Comparison of ENCODE assay signal across 8 cellular contexts in genomic region chr14:101628471-101628966, GRCh38.
A peak's percentile ranks its signal among the peaks of the same experiment; 100 is the strongest.
DNase-seq lines count a peak whose midpoint lies in the region; ATAC-seq and TF ChIP-seq lines count a peak whose summit lies in the region.

No MANE protein-coding gene starts in this region.

- H2AFZ ChIP-seq in GM23338, result peak overlapping the region; percentile 89

- H3F3A ChIP-seq in GM23338 (replicated peaks; ENCODE audit: low read depth), result no peaks in the 10 kb centered on the region

- no peak overlapping the region for H3K27ac ChIP-seq in GM23338 (ENCODE audit: low read depth)
- no peak overlapping the region for H3K27ac ChIP-seq in ascending aorta
- peak overlapping the region in 1 of 4 donors; percentile 6 for H3K27ac ChIP-seq in sigmoid colon

- no peak for TF ChIP-seq POLR2A in sigmoid colon (IDR thresholded peaks at IDR 0.05)

- H3K4me3 ChIP-seq in GM23338 (0 out of 2 replicates have a peak overlapping the region, but pooled peaks have one; percentile 39), ascending aorta (peak overlapping the region; percentile 25 to 44), sigmoid colon (peak overlapping the region in 3 of 4 donors; percentile 17 to 34 (median 33))

- H4K20me1 ChIP-seq in GM23338 (replicated peaks; ENCODE audit: insufficient read depth), result no peaks in the 10 kb centered on the region

- no peak overlapping the region for H3K27ac Mint-ChIP-seq in GM23338
- no peak overlapping the region for H3K27ac Mint-ChIP-seq in T-helper 2 cell treated with Interferon-gamma antibody and Interleukin-4, amounts not matched to agents 5 μg/mL and 100 μg/mL, for 36 hours

- H3K27me3 Mint-ChIP-seq in GM23338 (ENCODE audit: insufficient read depth, low read depth, poor library complexity), result peaks cover 21% of the 10 kb centered on the region
- peaks cover 6% of the 10 kb centered on the region for H3K27me3 Mint-ChIP-seq in T-helper 2 cell treated with Interferon-gamma antibody and Interleukin-4, amounts not matched to agents 5 μg/mL and 100 μg/mL, for 36 hours (ENCODE audit: low read depth)

- H3K4me2 ChIP-seq in GM23338, result peak overlapping the region; percentile 75

- H3K79me2 ChIP-seq in GM23338 (replicated peaks; ENCODE audit: insufficient read depth), result no peaks in the 10 kb centered on the region

- no peaks in the 10 kb centered on the region for H3K36me3 ChIP-seq in GM23338 (ENCODE audit: insufficient read depth)
- H3K36me3 ChIP-seq in ascending aorta, result no peaks in the 10 kb centered on the region
- H3K36me3 ChIP-seq in sigmoid colon, result no peaks in the 10 kb centered on the region

- intact Hi-C loops in ascending aorta (cut with DNase I), result loop anchor here (2.0 to 5.0 kb wide), 3 partner anchors 556 to 1246 kb away; no protein-coding TSS in a partner anchor
- intact Hi-C loops in sigmoid colon (cut with DNase I), result loop anchor here (1.0 to 10.0 kb wide), 4 partner anchors 444 to 1243 kb away; no protein-coding TSS in a partner anchor

- H3K36me3 Mint-ChIP-seq in GM23338 (ENCODE audit: low read depth), result no peaks in the 10 kb centered on the region
- H3K36me3 Mint-ChIP-seq in T-helper 2 cell treated with Interferon-gamma antibody and Interleukin-4, amounts not matched to agents 5 μg/mL and 100 μg/mL, for 36 hours (ENCODE audit: low read depth), result no peaks in the 10 kb centered on the region

- H3K9me2 ChIP-seq in GM23338 (ENCODE audit: insufficient read depth), result no peaks in the 10 kb centered on the region

- H3K4me1 ChIP-seq in GM23338 (ENCODE audit: insufficient read depth) (peaks cover 2% of the 10 kb centered on the region; the same call in 1 of the 2 replicates), ascending aorta (peaks cover 0 to 4% of the 10 kb centered on the region in 2 donors), sigmoid colon (peaks cover 0 to 14% (median 11%) of the 10 kb centered on the region in 4 donors)

- no peaks in the 10 kb centered on the region; the same call in 2 of the 3 replicates for H3K9me3 Mint-ChIP-seq in GM23338
- no peaks in the 10 kb centered on the region for H3K9me3 Mint-ChIP-seq in T-helper 2 cell treated with Interferon-gamma antibody and Interleukin-4, amounts not matched to agents 5 μg/mL and 100 μg/mL, for 36 hours

- peak; percentile 96 for DNase-seq in D341Med (ENCODE audit: low spot score)
- peak; percentile 79 for DNase-seq in GM23338 (ENCODE audit: low spot score)
- peak; percentile 54 for DNase-seq in MV-4-11 (lab: John Stamatoyannopoulos, UW)
- DNase-seq in T-helper 2 cell treated with Interferon-gamma antibody and Interleukin-4, amounts not matched to agents 5 μg/mL and 100 μg/mL, for 36 hours (ENCODE audit: low spot score), result peak; percentile 62
- peak in 1 of 2 donors; percentile 82 for DNase-seq in ascending aorta (ENCODE audit: low spot score in 2 of 2)
- peak; percentile 36 to 55 for DNase-seq in hippocampal formation (lab: John Stamatoyannopoulos, UW)
- peak; percentile 85 for DNase-seq in sigmoid colon
- no peak for DNase-seq in cortex of kidney (lab: John Stamatoyannopoulos, UW)

- peaks cover 11% of the 10 kb centered on the region for H3K4me1 Mint-ChIP-seq in GM23338
- no peaks in the 10 kb centered on the region for H3K4me1 Mint-ChIP-seq in T-helper 2 cell treated with Interferon-gamma antibody and Interleukin-4, amounts not matched to agents 5 μg/mL and 100 μg/mL, for 36 hours (ENCODE audit: low read depth)

- H3K4me3 Mint-ChIP-seq in GM23338, result peak overlapping the region; percentile 46; the same call in 1 of the 3 replicates
- no peak overlapping the region for H3K4me3 Mint-ChIP-seq in T-helper 2 cell treated with Interferon-gamma antibody and Interleukin-4, amounts not matched to agents 5 μg/mL and 100 μg/mL, for 36 hours

- peak; percentile 79 to 88 for TF ChIP-seq CTCF in GM23338 (conservative IDR thresholded peaks at IDR 0.05; ENCODE audit: low read depth in 2 of 2)
- TF ChIP-seq CTCF in ascending aorta (IDR thresholded peaks at IDR 0.05), result peak; percentile 94 to 99 (median 98)
- peak; percentile 89 to 99 (median 96) for TF ChIP-seq CTCF in sigmoid colon (IDR thresholded peaks at IDR 0.05)

- H3K27me3 ChIP-seq in GM23338 (ENCODE audit: insufficient read depth) (peaks cover 13% of the 10 kb centered on the region; the same call in 1 of the 2 replicates), ascending aorta (no peaks in the 10 kb centered on the region), sigmoid colon (no peaks in the 10 kb centered on the region)

- H3K9me3 ChIP-seq in ascending aorta (no peaks in the 10 kb centered on the region), sigmoid colon (no peaks in the 10 kb centered on the region)

- WGBS in sigmoid colon, 2 donors, result 7 to 8% methylated on average over 44 of the region's 44 CpGs

- TF ChIP-seq EP300 in sigmoid colon (IDR thresholded peaks at IDR 0.05), result no peak

- ATAC-seq in GM23338, result peak; percentile 89

TF ChIP-seq in GM23338, 12 proteins besides CTCF, POLR2A, EP300 and RAD21:
- TF ChIP-seq CREB1 (CRISPR knock-in tag; IDR thresholded peaks at IDR 0.05; ENCODE audit: low read depth) (no peak), JUNB (IDR thresholded peaks at IDR 0.05; ENCODE audit: unreplicated experiment) (no peak)
